Comparison of ENCODE assay signal across 15 cellular contexts in genomic region chr12:3116106-3116898, GRCh38. TPM values are rescaled to one million over a fixed set of nuclear protein-coding genes. Genes with fewer than 3 reads are reported as not detected.
A peak's percentile ranks its signal among the peaks of the same experiment; 100 is the strongest.
DNase-seq lines count a peak whose midpoint lies in the region; ATAC-seq, FAIRE-seq and TF ChIP-seq lines count a peak whose summit lies in the region.
"Had no signal": no experiment of that assay in that cellular context is flagged by ENCODE, and none has a peak within 500 bp of the region (broad histone marks: within the 10 kb centered on the region; RNA-seq: fewer than 3 reads in every experiment).

No MANE protein-coding gene starts in this region.

- no peak overlapping the region for H4K91ac ChIP-seq in mesenchymal stem cell (ENCODE audit: low read length)

- no peak overlapping the region for H3K14ac ChIP-seq in mesenchymal stem cell (ENCODE audit: low read length in 2 of 2)

- peak; percentile 22 for DNase-seq in NCI-H2227 treated with DMSO at 0.1 percent for 48 hours (lab: John Stamatoyannopoulos, UW)
- DNase-seq in choroid plexus epithelial cell (ENCODE audit: low read depth) = peak; percentile 92
- peak; percentile 36 for DNase-seq in mesenchymal stem cell
- DNase-seq in SKM-1 treated with dmso at 0.1 percent for 144 hours (lab: John Stamatoyannopoulos, UW; ENCODE audit: unreplicated experiment) = no peak
- no peak for DNase-seq in T-helper 9 cell
- DNase-seq in small intestine = no peak
- DNase-seq: activated CD4-positive, alpha-beta T cell treated with anti-CD3 and anti-CD28 coated beads for 48 hours; COR-L47; erythroblast; NCI-H1930; occipital lobe had no signal

- H3K4me1 ChIP-seq in mesenchymal stem cell (ENCODE audit: control insufficient read depth, insufficient read depth, low read depth, low read length) = peaks cover 37% of the 10 kb centered on the region
- H3K4me1 ChIP-seq in subcutaneous abdominal adipose tissue (ENCODE audit: control insufficient read depth in 5 of 5, insufficient read depth in 5 of 5, low read length in 5 of 5) = peaks cover 10 to 51% (median 29%) of the 10 kb centered on the region in 5 donors
- H3K4me1 ChIP-seq in small intestine (ENCODE audit: control insufficient read depth in 2 of 2, insufficient read depth in 1 of 2, low read depth in 1 of 2, low read length in 1 of 2) = no peaks in the 10 kb centered on the region

- peak overlapping the region in 1 of 2 experiments; percentile 37 for H3K4ac ChIP-seq in mesenchymal stem cell (ENCODE audit: low read depth in 1 of 2, low read length in 2 of 2)

- no peak overlapping the region for H3K23ac ChIP-seq in mesenchymal stem cell (ENCODE audit: low read length in 2 of 2)

- no peak for ATAC-seq in GM21447 (IDR thresholded peaks at IDR 0.05; ENCODE audit: unreplicated experiment)
- ATAC-seq: activated T-helper 17 cell treated with anti-CD3 and anti-CD28 coated beads, Interleukin-2, amount 50 U/mL, for 72 hours; HCT116 had no signal

- H3K36me3 ChIP-seq in mesenchymal stem cell (ENCODE audit: control insufficient read depth in 1 of 2, insufficient read depth in 2 of 2, low read depth in 1 of 2, low read length in 2 of 2) (no peaks in the 10 kb centered on the region), subcutaneous abdominal adipose tissue (ENCODE audit: control insufficient read depth in 5 of 5, insufficient read depth in 5 of 5, low read length in 5 of 5) (peaks cover 0 to 10% (median 0%) of the 10 kb centered on the region in 5 donors), small intestine (ENCODE audit: control insufficient read depth in 2 of 2, insufficient read depth in 2 of 2, low read length in 2 of 2) (no peaks in the 10 kb centered on the region)

- H3K27ac ChIP-seq in mesenchymal stem cell (ENCODE audit: low read length, poor library complexity, severe bottlenecking) (peak overlapping the region; percentile 87), subcutaneous abdominal adipose tissue (ENCODE audit: low read depth, low read length) (peak overlapping the region; percentile 70), small intestine (ENCODE audit: low read depth in 1 of 2, low read length in 1 of 2) (peak overlapping the region in 1 of 2 donors; percentile 65)

- peak overlapping the region; percentile 77 for H2AK5ac ChIP-seq in mesenchymal stem cell (ENCODE audit: low read length, severe bottlenecking)

- no peak overlapping the region for H3K4me3 ChIP-seq in choroid plexus epithelial cell (ENCODE audit: low read depth, low read length)
- H3K4me3 ChIP-seq in mesenchymal stem cell (ENCODE audit: insufficient read depth in 1 of 2, low read depth in 1 of 2, low read length in 2 of 2) = no peak overlapping the region
- no peak overlapping the region for H3K4me3 ChIP-seq in subcutaneous abdominal adipose tissue (ENCODE audit: low read depth in 1 of 5, low read length in 5 of 5)
- H3K4me3 ChIP-seq in small intestine (ENCODE audit: low read depth in 1 of 2, low read length in 2 of 2) = no peak overlapping the region

- WGBS in mesenchymal stem cell = 63% methylated on average over 21 of the region's 21 CpGs
- 72 to 90% (median 74%) methylated on average over 21 of the region's 21 CpGs for WGBS in small intestine, 3 donors

- H3K9ac ChIP-seq in mesenchymal stem cell (ENCODE audit: low read length) = no peak overlapping the region
- H3K9ac ChIP-seq in subcutaneous abdominal adipose tissue (ENCODE audit: low read length in 5 of 5) = no peak overlapping the region

- H2BK120ac ChIP-seq in mesenchymal stem cell (ENCODE audit: low read depth, low read length) = no peak overlapping the region

- no peak overlapping the region for H2BK15ac ChIP-seq in mesenchymal stem cell (ENCODE audit: low read depth, poor library complexity, severe bottlenecking)

- H2AFZ ChIP-seq in mesenchymal stem cell (ENCODE audit: low read depth, low read length) = no peak overlapping the region

- H3K9me3 ChIP-seq in mesenchymal stem cell (ENCODE audit: control insufficient read depth, low read length) (no peaks in the 10 kb centered on the region), subcutaneous abdominal adipose tissue (ENCODE audit: control insufficient read depth in 5 of 5, low read length in 5 of 5) (no peaks in the 10 kb centered on the region), small intestine (ENCODE audit: control insufficient read depth, low read depth) (no peaks in the 10 kb centered on the region)

- no peak for FAIRE-seq in small intestine (lab: Jason Lieb, UNC)

- H3K27me3 ChIP-seq in mesenchymal stem cell (ENCODE audit: control insufficient read depth in 1 of 2, insufficient read depth in 1 of 2, low read length in 2 of 2) = peaks cover 0 to 3% of the 10 kb centered on the region in 2 experiments
- no peaks in the 10 kb centered on the region for H3K27me3 ChIP-seq in subcutaneous abdominal adipose tissue (ENCODE audit: control insufficient read depth in 5 of 5, insufficient read depth in 4 of 5, low read length in 5 of 5)
- H3K27me3 ChIP-seq in small intestine (ENCODE audit: control insufficient read depth in 2 of 2, insufficient read depth in 2 of 2, low read length in 2 of 2) = peaks cover 0 to 3% of the 10 kb centered on the region in 2 donors

- H3K4me2 ChIP-seq in mesenchymal stem cell (ENCODE audit: low read length, poor library complexity, severe bottlenecking) = no peak overlapping the region

- peak overlapping the region in 1 of 2 experiments; percentile 43 for H2BK12ac ChIP-seq in mesenchymal stem cell (ENCODE audit: low read length in 2 of 2)

- H4K8ac ChIP-seq in mesenchymal stem cell (ENCODE audit: low read length) = peak overlapping the region; percentile 12

- TF ChIP-seq CTCF in choroid plexus epithelial cell (conservative IDR thresholded peaks at IDR 0.05; ENCODE audit: low read depth, low read length) = peak; percentile 22

- H2BK5ac ChIP-seq in mesenchymal stem cell (ENCODE audit: low read depth, low read length, poor library complexity, severe bottlenecking) = peak overlapping the region; percentile 59

- peak overlapping the region in 1 of 2 experiments; percentile 40 for H3K18ac ChIP-seq in mesenchymal stem cell (ENCODE audit: low read depth in 1 of 2, low read length in 2 of 2)

- peaks cover 20% of the 10 kb centered on the region for H3K79me1 ChIP-seq in mesenchymal stem cell (replicated peaks; ENCODE audit: low read length, poor library complexity, severe bottlenecking)

RNA-seq across cellular contexts. Expression of gene TSPAN9, which starts 39.1 kb away (rescaled TPM):
- 22.0 TPM for polyA plus RNA-seq in mesenchymal stem cell (2013, experiment 1 of 2)
- 21.7 TPM for polyA plus RNA-seq in mesenchymal stem cell (2013, experiment 2 of 2)
- 10 to 100 TPM in 1 of 3 donors, 1 to 10 TPM in 2; 1.3 to 23.1 (median 2.4) TPM for polyA plus RNA-seq in small intestine

Comparison
In these comparisons a context has a peak if more than half of its experiments do, and no peak if none do; other contexts are left out.
1. DNase-seq: peak in NCI-H2227 treated with DMSO at 0.1 percent for 48 hours (single experiment), choroid plexus epithelial cell (single experiment) and mesenchymal stem cell (single experiment); none in SKM-1 treated with dmso at 0.1 percent for 144 hours (single experiment), T-helper 9 cell (single experiment) and small intestine (single experiment).